ENCODE assay signal across 8 cellular contexts in genomic region chr13:41263261-41263971, GRCh38. TPM values are rescaled to one million over a fixed set of nuclear protein-coding genes. Genes with fewer than 3 reads are reported as not detected.
DNase-seq lines count a peak whose midpoint lies in the region; ATAC-seq, FAIRE-seq and TF ChIP-seq lines count a peak whose summit lies in the region.

MTRF1 (minus strand) TSS chr13:41263576; CDS start chr13:41260907, 2,669 bp downstream.

- H3K4me3 ChIP-seq in AG04449 (ENCODE audit: low read depth, low read length), result peak within 1 kb of the TSS; percentile 84
- peak within 1 kb of the TSS; percentile 73 for H3K4me3 ChIP-seq in WI38 (ENCODE audit: low read depth, low read length)
- H3K4me3 ChIP-seq in bronchial epithelial cell (ENCODE audit: low read depth, low read length), result peak within 1 kb of the TSS; percentile 59

- CTCF ChIA-PET in AG04449 (lab: Yijun Ruan, JAX), result no interaction called here

- H3K36me3 ChIP-seq in bronchial epithelial cell (ENCODE audit: control insufficient read depth, insufficient read depth, low read length), result no peaks in the 10 kb centered on the region

- TF ChIP-seq CTCF in AG04449 (IDR thresholded peaks at IDR 0.05; ENCODE audit: insufficient read depth, low read length, missing control alignments), result no peak
- no peak for TF ChIP-seq CTCF in WI38 (IDR thresholded peaks at IDR 0.05; ENCODE audit: low read depth, low read length)
- TF ChIP-seq CTCF in bronchial epithelial cell (IDR thresholded peaks at IDR 0.05; ENCODE audit: insufficient read depth, low read length, severe bottlenecking), result no peak

- no peaks in the 10 kb centered on the region for H3K27me3 ChIP-seq in bronchial epithelial cell (ENCODE audit: control insufficient read depth, insufficient read depth, low read length)

- POLR2A ChIA-PET in AG04449 (lab: Yijun Ruan, JAX), result no interaction called here

- DNase-seq in AG04449 (ENCODE audit: low read depth, low spot score) (no peak), NCI-H2196 (lab: John Stamatoyannopoulos, UW; ENCODE audit: unreplicated experiment) (peak; percentile 58), bronchial epithelial cell (ENCODE audit: low read depth) (peak; percentile 62), inferior parietal cortex (ENCODE audit: extremely low spot score) (peak; percentile 96)
- peak; percentile 63 to 71 for DNase-seq in stimulated activated CD4-positive, alpha-beta T cell treated with anti-CD3 and anti-CD28 coated beads, Interleukin-12 subunit alpha, Interleukin-12 subunit beta, amount 100 ng/mL, for 24 hours (ENCODE audit: low read depth in 2 of 2)

- ATAC-seq in GM18873 (IDR thresholded peaks at IDR 0.05; ENCODE audit: low FRiP score, unreplicated experiment) (peak; percentile 91), HG03135 (IDR thresholded peaks at IDR 0.05; ENCODE audit: unreplicated experiment) (peak; percentile 91)

- no peak for FAIRE-seq in bronchial epithelial cell (lab: Jason Lieb, UNC)

RNA-seq across cellular contexts. Expression of gene MTRF1, which starts in this region (rescaled TPM):
- total RNA-seq in bronchial epithelial cell, result 10.0 and 11.4 TPM in 2 replicates
